Comparison of ENCODE assay signal across 1 cellular context in genomic region chr20:32553618-32554017, GRCh38.
A peak's percentile ranks its signal among the peaks of the same experiment; 100 is the strongest.
TF ChIP-seq lines count a peak whose summit lies in the region.

No MANE protein-coding gene starts in this region.

TF ChIP-seq in HepG2, 621 proteins besides CTCF, POLR2A, EP300 and RAD21:
- TF ChIP-seq ZNF792 (CRISPR knock-in tag; IDR thresholded peaks at IDR 0.05) (no peak), ZNF670 (CRISPR knock-in tag; IDR thresholded peaks at IDR 0.05; ENCODE audit: borderline replicate concordance) (0 out of 2 replicates have a peak, but pooled peaks have one; percentile 56), PHB2 (IDR thresholded peaks at IDR 0.05; ENCODE audit: partially characterized antibody) (no peak), CCAR2 (optimal IDR thresholded peaks at IDR 0.05; ENCODE audit: low read depth, low read length) (no peak), TOE1 (CRISPR knock-in tag; IDR thresholded peaks at IDR 0.05) (no peak), NONO (IDR thresholded peaks at IDR 0.05) (no peak), NONO (CRISPR knock-in tag; conservative IDR thresholded peaks at IDR 0.05) (0 out of 2 replicates have a peak, but pooled peaks have one; percentile 14), ZNF7 (CRISPR knock-in tag; IDR thresholded peaks at IDR 0.05) (no peak), GPBP1L1 (CRISPR knock-in tag; IDR thresholded peaks at IDR 0.05) (no peak), ZNF503 (CRISPR knock-in tag; IDR thresholded peaks at IDR 0.05) (no peak), SP1 (IDR thresholded peaks at IDR 0.05) (no peak), SP1 (CRISPR knock-in tag; IDR thresholded peaks at IDR 0.05) (no peak)
